In genomic region chr1:112508242-112509004, GRCh38 we compare ENCODE assay signal across 1 cellular context.
TF ChIP-seq lines count a peak whose summit lies in the region.

Gene WNT2B (plus strand): TSS chr1:112508965. CDS start chr1:112509263, 298 bp downstream.

TF ChIP-seq in HEK293, 187 proteins besides CTCF, POLR2A, EP300 and RAD21 (continued from another document and continues in another):
- TF ChIP-seq PRDM4 (tag by site-specific recombination; IDR thresholded peaks at IDR 0.05) (peak; percentile 51; the same call in 1 of the 2 replicates), ZNF768 (tag by site-specific recombination; IDR thresholded peaks at IDR 0.05) (no peak), GFI1B (tag by site-specific recombination; IDR thresholded peaks at IDR 0.05) (no peak), HOXA7 (CRISPR knock-in tag; IDR thresholded peaks at IDR 0.05; ENCODE audit: borderline replicate concordance) (no peak), ZNF626 (tag by site-specific recombination; IDR thresholded peaks at IDR 0.05) (no peak), ZNF426 (tag by site-specific recombination; IDR thresholded peaks at IDR 0.05) (no peak), ZNF26 (tag by site-specific recombination; IDR thresholded peaks at IDR 0.05) (no peak), ZNF548 (tag by site-specific recombination; IDR thresholded peaks at IDR 0.05) (no peak), ZSCAN23 (tag by site-specific recombination; IDR thresholded peaks at IDR 0.05) (no peak), ZBTB21 (tag by site-specific recombination; IDR thresholded peaks at IDR 0.05) (no peak), ZNF138 (tag by site-specific recombination; IDR thresholded peaks at IDR 0.05; ENCODE audit: borderline replicate concordance) (no peak), ZNF311 (tag by site-specific recombination; IDR thresholded peaks at IDR 0.05; ENCODE audit: borderline replicate concordance) (no peak), PRDM2 (tag by site-specific recombination; IDR thresholded peaks at IDR 0.05; ENCODE audit: borderline replicate concordance) (peak; percentile 38; the same call in 1 of the 2 replicates), MYNN (tag by site-specific recombination; IDR thresholded peaks at IDR 0.05; ENCODE audit: borderline replicate concordance) (no peak), ZNF704 (tag by site-specific recombination; IDR thresholded peaks at IDR 0.05) (no peak), PRDM1 (tag by site-specific recombination; IDR thresholded peaks at IDR 0.05) (no peak), ZNF341 (tag by site-specific recombination; IDR thresholded peaks at IDR 0.05; ENCODE audit: low read depth) (no peak; the same call in none of the 2 replicates), ZNF211 (tag by site-specific recombination; IDR thresholded peaks at IDR 0.05; ENCODE audit: low read depth) (no peak), ZNF274 (IDR thresholded peaks at IDR 0.05; ENCODE audit: low read length) (no peak), ZNF274 (tag by site-specific recombination; IDR thresholded peaks at IDR 0.05; ENCODE audit: borderline replicate concordance) (no peak), ZNF518A (tag by site-specific recombination; conservative IDR thresholded peaks at IDR 0.05; ENCODE audit: low read depth) (no peak), ZNF580 (tag by site-specific recombination; IDR thresholded peaks at IDR 0.05) (peak; percentile 80; the same call in 1 of the 2 replicates), ZNF843 (tag by site-specific recombination; IDR thresholded peaks at IDR 0.05) (0 out of 2 replicates have a peak, but pooled peaks have one; percentile 17), ZNF707 (tag by site-specific recombination; IDR thresholded peaks at IDR 0.05) (no peak), MZF1 (tag by site-specific recombination; IDR thresholded peaks at IDR 0.05; ENCODE audit: borderline replicate concordance) (peak; percentile 80), ZNF513 (tag by site-specific recombination; IDR thresholded peaks at IDR 0.05) (no peak), ZNF23 (tag by site-specific recombination; IDR thresholded peaks at IDR 0.05; ENCODE audit: borderline replicate concordance) (no peak), ZNF629 (tag by site-specific recombination; IDR thresholded peaks at IDR 0.05) (0 out of 2 replicates have a peak, but pooled peaks have one; percentile 32), ZSCAN16 (tag by site-specific recombination; IDR thresholded peaks at IDR 0.05) (no peak), ZNF175 (tag by site-specific recombination; IDR thresholded peaks at IDR 0.05) (no peak), ZNF777 (tag by site-specific recombination; IDR thresholded peaks at IDR 0.05; ENCODE audit: borderline replicate concordance) (no peak), ZNF362 (tag by site-specific recombination; IDR thresholded peaks at IDR 0.05) (no peak), ZNF398 (tag by site-specific recombination; IDR thresholded peaks at IDR 0.05) (no peak; the same call in 1 of the 2 replicates), ZNF174 (tag by site-specific recombination; IDR thresholded peaks at IDR 0.05) (no peak), SP7 (tag by site-specific recombination; IDR thresholded peaks at IDR 0.05) (peak; percentile 58), ZNF416 (tag by site-specific recombination; IDR thresholded peaks at IDR 0.05) (no peak), ZNF239 (tag by site-specific recombination; IDR thresholded peaks at IDR 0.05) (no peak), ZNF792 (tag by site-specific recombination; IDR thresholded peaks at IDR 0.05) (0 out of 2 replicates have a peak, but pooled peaks have one; percentile 35), ZNF223 (tag by site-specific recombination; IDR thresholded peaks at IDR 0.05) (peak; percentile 97), ZNF654 (tag by site-specific recombination; IDR thresholded peaks at IDR 0.05; ENCODE audit: low read depth) (no peak)
